ENCODE assay signal across 1 cellular context in the genomic region with DNA sequence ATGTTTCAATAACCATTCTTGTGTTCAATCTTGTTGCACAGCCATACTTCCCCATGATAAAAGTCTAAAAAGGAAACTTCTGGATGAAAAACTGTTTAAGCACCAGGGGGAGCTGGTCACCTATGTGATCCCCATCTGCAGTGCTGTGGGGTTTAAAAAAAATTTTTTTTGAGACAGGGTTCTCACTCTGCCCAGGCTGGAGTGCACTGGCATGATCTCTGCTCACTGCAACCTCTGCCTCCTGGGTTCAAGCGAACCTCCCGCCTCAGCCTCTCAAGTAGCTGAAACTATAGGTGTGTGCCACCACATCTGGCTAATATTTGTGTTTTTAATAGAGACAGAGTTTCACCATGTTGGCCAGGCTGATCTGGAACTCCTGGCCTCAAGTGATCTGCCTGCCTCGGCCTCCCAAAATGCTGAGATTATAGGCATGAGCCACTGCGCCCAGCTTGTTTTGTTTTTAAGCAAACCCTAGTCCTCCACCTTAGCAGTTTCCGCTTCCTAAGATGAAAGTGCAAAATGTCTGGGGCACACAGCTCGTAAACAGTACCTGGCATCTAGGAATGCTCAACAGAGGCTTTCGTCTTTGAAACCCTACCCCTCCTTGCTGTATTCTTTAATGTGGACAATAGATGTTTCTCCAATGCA.
A peak's percentile ranks its signal among the peaks of the same experiment; 100 is the strongest.
TF ChIP-seq lines count a peak whose summit lies in the region.

No MANE protein-coding gene starts in this region.

TF ChIP-seq in HepG2, 621 proteins besides CTCF, POLR2A, EP300 and RAD21 (continued from another document and continues in another):
- TF ChIP-seq, protein P1, sequence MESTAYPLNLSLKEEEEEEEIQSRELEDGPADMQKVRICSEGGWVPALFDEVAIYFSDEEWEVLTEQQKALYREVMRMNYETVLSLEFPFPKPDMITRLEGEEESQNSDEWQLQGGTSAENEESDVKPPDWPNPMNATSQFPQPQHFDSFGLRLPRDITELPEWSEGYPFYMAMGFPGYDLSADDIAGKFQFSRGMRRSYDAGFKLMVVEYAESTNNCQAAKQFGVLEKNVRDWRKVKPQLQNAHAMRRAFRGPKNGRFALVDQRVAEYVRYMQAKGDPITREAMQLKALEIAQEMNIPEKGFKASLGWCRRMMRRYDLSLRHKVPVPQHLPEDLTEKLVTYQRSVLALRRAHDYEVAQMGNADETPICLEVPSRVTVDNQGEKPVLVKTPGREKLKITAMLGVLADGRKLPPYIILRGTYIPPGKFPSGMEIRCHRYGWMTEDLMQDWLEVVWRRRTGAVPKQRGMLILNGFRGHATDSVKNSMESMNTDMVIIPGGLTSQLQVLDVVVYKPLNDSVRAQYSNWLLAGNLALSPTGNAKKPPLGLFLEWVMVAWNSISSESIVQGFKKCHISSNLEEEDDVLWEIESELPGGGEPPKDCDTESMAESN (CRISPR knock-in tag; conservative IDR thresholded peaks at IDR 0.05) = no peak
- TF ChIP-seq HOXD1 (CRISPR knock-in tag; IDR thresholded peaks at IDR 0.05) = no peak
- TF ChIP-seq, protein P2, sequence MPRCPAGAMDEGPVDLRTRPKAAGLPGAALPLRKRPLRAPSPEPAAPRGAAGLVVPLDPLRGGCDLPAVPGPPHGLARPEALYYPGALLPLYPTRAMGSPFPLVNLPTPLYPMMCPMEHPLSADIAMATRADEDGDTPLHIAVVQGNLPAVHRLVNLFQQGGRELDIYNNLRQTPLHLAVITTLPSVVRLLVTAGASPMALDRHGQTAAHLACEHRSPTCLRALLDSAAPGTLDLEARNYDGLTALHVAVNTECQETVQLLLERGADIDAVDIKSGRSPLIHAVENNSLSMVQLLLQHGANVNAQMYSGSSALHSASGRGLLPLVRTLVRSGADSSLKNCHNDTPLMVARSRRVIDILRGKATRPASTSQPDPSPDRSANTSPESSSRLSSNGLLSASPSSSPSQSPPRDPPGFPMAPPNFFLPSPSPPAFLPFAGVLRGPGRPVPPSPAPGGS (CRISPR knock-in tag; IDR thresholded peaks at IDR 0.05) = no peak
- TF ChIP-seq SMAD9 (CRISPR knock-in tag; IDR thresholded peaks at IDR 0.05) = no peak
- TF ChIP-seq, protein P3, sequence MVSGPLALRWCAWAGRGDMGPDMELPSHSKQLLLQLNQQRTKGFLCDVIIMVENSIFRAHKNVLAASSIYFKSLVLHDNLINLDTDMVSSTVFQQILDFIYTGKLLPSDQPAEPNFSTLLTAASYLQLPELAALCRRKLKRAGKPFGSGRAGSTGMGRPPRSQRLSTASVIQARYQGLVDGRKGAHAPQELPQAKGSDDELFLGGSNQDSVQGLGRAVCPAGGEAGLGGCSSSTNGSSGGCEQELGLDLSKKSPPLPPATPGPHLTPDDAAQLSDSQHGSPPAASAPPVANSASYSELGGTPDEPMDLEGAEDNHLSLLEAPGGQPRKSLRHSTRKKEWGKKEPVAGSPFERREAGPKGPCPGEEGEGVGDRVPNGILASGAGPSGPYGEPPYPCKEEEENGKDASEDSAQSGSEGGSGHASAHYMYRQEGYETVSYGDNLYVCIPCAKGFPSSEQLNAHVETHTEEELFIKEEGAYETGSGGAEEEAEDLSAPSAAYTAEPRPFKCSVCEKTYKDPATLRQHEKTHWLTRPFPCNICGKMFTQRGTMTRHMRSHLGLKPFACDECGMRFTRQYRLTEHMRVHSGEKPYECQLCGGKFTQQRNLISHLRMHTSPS (CRISPR knock-in tag; IDR thresholded peaks at IDR 0.05; ENCODE audit: low read depth) = peak; percentile 6; the same call in 1 of the 2 replicates
- no peak for TF ChIP-seq HNF4A (CRISPR knock-in tag; IDR thresholded peaks at IDR 0.05)
- TF ChIP-seq ZNF619 (CRISPR knock-in tag; IDR thresholded peaks at IDR 0.05) = 0 out of 2 replicates have a peak, but pooled peaks have one; percentile 75
- TF ChIP-seq ZNF317 (CRISPR knock-in tag; IDR thresholded peaks at IDR 0.05) = 0 out of 2 replicates have a peak, but pooled peaks have one; percentile 5
- TF ChIP-seq, protein P4, sequence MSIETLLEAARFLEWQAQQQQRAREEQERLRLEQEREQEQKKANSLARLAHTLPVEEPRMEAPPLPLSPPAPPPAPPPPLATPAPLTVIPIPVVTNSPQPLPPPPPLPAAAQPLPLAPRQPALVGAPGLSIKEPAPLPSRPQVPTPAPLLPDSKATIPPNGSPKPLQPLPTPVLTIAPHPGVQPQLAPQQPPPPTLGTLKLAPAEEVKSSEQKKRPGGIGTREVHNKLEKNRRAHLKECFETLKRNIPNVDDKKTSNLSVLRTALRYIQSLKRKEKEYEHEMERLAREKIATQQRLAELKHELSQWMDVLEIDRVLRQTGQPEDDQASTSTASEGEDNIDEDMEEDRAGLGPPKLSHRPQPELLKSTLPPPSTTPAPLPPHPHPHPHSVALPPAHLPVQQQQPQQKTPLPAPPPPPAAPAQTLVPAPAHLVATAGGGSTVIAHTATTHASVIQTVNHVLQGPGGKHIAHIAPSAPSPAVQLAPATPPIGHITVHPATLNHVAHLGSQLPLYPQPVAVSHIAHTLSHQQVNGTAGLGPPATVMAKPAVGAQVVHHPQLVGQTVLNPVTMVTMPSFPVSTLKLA (IDR thresholded peaks at IDR 0.05) = no peak
- no peak for TF ChIP-seq NPAS2 (CRISPR knock-in tag; IDR thresholded peaks at IDR 0.05; ENCODE audit: borderline replicate concordance)
- no peak for TF ChIP-seq ZNF282 (IDR thresholded peaks at IDR 0.05; ENCODE audit: partially characterized antibody)
- peak; percentile 95 for TF ChIP-seq SMC3 (IDR thresholded peaks at IDR 0.05; ENCODE audit: low read length)
- TF ChIP-seq SUZ12 (IDR thresholded peaks at IDR 0.05; ENCODE audit: low read depth, low read length) = no peak
- TF ChIP-seq SP5 (CRISPR knock-in tag; IDR thresholded peaks at IDR 0.05; ENCODE audit: borderline replicate concordance, low read depth) = no peak
- TF ChIP-seq, protein P5, sequence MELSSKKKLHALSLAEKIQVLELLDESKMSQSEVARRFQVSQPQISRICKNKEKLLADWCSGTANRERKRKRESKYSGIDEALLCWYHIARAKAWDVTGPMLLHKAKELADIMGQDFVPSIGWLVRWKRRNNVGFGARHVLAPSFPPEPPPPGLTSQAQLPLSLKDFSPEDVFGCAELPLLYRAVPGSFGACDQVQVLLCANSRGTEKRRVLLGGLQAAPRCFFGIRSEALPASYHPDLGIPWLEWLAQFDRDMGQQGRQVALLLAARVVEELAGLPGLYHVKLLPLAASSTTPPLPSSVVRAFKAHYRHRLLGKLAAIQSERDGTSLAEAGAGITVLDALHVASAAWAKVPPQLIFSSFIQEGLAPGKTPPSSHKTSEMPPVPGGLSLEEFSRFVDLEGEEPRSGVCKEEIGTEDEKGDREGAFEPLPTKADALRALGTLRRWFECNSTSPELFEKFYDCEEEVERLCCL (CRISPR knock-in tag; IDR thresholded peaks at IDR 0.05; ENCODE audit: borderline replicate concordance) = no peak
- no peak for TF ChIP-seq ZFP82 (CRISPR knock-in tag; IDR thresholded peaks at IDR 0.05; ENCODE audit: borderline replicate concordance)
- TF ChIP-seq NFIC (IDR thresholded peaks at IDR 0.05; ENCODE audit: low read length) = no peak
- no peak for TF ChIP-seq ELF4 (CRISPR knock-in tag; IDR thresholded peaks at IDR 0.05; ENCODE audit: borderline replicate concordance)
- TF ChIP-seq, protein P6, sequence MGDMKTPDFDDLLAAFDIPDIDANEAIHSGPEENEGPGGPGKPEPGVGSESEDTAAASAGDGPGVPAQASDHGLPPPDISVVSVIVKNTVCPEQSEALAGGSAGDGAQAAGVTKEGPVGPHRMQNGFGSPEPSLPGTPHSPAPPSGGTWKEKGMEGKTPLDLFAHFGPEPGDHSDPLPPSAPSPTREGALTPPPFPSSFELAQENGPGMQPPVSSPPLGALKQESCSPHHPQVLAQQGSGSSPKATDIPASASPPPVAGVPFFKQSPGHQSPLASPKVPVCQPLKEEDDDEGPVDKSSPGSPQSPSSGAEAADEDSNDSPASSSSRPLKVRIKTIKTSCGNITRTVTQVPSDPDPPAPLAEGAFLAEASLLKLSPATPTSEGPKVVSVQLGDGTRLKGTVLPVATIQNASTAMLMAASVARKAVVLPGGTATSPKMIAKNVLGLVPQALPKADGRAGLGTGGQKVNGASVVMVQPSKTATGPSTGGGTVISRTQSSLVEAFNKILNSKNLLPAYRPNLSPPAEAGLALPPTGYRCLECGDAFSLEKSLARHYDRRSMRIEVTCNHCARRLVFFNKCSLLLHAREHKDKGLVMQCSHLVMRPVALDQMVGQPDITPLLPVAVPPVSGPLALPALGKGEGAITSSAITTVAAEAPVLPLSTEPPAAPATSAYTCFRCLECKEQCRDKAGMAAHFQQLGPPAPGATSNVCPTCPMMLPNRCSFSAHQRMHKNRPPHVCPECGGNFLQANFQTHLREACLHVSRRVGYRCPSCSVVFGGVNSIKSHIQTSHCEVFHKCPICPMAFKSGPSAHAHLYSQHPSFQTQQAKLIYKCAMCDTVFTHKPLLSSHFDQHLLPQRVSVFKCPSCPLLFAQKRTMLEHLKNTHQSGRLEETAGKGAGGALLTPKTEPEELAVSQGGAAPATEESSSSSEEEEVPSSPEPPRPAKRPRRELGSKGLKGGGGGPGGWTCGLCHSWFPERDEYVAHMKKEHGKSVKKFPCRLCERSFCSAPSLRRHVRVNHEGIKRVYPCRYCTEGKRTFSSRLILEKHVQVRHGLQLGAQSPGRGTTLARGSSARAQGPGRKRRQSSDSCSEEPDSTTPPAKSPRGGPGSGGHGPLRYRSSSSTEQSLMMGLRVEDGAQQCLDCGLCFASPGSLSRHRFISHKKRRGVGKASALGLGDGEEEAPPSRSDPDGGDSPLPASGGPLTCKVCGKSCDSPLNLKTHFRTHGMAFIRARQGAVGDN (CRISPR knock-in tag; IDR thresholded peaks at IDR 0.05) = no peak
- TF ChIP-seq JUND (CRISPR knock-in tag; IDR thresholded peaks at IDR 0.05) = no peak
- TF ChIP-seq, protein P7, sequence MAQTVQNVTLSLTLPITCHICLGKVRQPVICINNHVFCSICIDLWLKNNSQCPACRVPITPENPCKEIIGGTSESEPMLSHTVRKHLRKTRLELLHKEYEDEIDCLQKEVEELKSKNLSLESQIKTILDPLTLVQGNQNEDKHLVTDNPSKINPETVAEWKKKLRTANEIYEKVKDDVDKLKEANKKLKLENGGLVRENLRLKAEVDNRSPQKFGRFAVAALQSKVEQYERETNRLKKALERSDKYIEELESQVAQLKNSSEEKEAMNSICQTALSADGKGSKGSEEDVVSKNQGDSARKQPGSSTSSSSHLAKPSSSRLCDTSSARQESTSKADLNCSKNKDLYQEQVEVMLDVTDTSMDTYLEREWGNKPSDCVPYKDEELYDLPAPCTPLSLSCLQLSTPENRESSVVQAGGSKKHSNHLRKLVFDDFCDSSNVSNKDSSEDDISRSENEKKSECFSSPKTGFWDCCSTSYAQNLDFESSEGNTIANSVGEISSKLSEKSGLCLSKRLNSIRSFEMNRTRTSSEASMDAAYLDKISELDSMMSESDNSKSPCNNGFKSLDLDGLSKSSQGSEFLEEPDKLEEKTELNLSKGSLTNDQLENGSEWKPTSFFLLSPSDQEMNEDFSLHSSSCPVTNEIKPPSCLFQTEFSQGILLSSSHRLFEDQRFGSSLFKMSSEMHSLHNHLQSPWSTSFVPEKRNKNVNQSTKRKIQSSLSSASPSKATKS (CRISPR knock-in tag; IDR thresholded peaks at IDR 0.05) = no peak
- 0 out of 2 replicates have a peak, but pooled peaks have one; percentile 55 for TF ChIP-seq ZNF224 (CRISPR knock-in tag; IDR thresholded peaks at IDR 0.05)
- no peak for TF ChIP-seq ZNF367 (CRISPR knock-in tag; IDR thresholded peaks at IDR 0.05; ENCODE audit: borderline replicate concordance)
- TF ChIP-seq, protein P8, sequence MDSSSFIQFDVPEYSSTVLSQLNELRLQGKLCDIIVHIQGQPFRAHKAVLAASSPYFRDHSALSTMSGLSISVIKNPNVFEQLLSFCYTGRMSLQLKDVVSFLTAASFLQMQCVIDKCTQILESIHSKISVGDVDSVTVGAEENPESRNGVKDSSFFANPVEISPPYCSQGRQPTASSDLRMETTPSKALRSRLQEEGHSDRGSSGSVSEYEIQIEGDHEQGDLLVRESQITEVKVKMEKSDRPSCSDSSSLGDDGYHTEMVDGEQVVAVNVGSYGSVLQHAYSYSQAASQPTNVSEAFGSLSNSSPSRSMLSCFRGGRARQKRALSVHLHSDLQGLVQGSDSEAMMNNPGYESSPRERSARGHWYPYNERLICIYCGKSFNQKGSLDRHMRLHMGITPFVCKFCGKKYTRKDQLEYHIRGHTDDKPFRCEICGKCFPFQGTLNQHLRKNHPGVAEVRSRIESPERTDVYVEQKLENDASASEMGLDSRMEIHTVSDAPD (CRISPR knock-in tag; IDR thresholded peaks at IDR 0.05) = no peak
- TF ChIP-seq IKZF4 (CRISPR knock-in tag; IDR thresholded peaks at IDR 0.05; ENCODE audit: borderline replicate concordance, low read depth, not compliant biosample characterization) = no peak
- no peak for TF ChIP-seq SMARCE1 (IDR thresholded peaks at IDR 0.05; ENCODE audit: borderline replicate concordance)
- TF ChIP-seq ZNF431 (CRISPR knock-in tag; IDR thresholded peaks at IDR 0.05; ENCODE audit: borderline replicate concordance, low read depth) = no peak
- no peak for TF ChIP-seq THYN1 (CRISPR knock-in tag; IDR thresholded peaks at IDR 0.05; ENCODE audit: borderline replicate concordance, low read depth)
- TF ChIP-seq, protein P9, sequence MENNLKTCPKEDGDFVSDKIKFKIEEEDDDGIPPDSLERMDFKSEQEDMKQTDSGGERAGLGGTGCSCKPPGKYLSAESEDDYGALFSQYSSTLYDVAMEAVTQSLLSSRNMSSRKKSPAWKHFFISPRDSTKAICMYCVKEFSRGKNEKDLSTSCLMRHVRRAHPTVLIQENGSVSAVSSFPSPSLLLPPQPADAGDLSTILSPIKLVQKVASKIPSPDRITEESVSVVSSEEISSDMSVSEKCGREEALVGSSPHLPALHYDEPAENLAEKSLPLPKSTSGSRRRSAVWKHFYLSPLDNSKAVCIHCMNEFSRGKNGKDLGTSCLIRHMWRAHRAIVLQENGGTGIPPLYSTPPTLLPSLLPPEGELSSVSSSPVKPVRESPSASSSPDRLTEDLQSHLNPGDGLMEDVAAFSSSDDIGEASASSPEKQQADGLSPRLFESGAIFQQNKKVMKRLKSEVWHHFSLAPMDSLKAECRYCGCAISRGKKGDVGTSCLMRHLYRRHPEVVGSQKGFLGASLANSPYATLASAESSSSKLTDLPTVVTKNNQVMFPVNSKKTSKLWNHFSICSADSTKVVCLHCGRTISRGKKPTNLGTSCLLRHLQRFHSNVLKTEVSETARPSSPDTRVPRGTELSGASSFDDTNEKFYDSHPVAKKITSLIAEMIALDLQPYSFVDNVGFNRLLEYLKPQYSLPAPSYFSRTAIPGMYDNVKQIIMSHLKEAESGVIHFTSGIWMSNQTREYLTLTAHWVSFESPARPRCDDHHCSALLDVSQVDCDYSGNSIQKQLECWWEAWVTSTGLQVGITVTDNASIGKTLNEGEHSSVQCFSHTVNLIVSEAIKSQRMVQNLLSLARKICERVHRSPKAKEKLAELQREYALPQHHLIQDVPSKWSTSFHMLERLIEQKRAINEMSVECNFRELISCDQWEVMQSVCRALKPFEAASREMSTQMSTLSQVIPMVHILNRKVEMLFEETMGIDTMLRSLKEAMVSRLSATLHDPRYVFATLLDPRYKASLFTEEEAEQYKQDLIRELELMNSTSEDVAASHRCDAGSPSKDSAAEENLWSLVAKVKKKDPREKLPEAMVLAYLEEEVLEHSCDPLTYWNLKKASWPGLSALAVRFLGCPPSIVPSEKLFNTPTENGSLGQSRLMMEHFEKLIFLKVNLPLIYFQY (CRISPR knock-in tag; IDR thresholded peaks at IDR 0.05; ENCODE audit: borderline replicate concordance) = 0 out of 2 replicates have a peak, but pooled peaks have one; percentile 12
